Comparison of ENCODE assay signal across 22 cellular contexts in the genomic region with DNA sequence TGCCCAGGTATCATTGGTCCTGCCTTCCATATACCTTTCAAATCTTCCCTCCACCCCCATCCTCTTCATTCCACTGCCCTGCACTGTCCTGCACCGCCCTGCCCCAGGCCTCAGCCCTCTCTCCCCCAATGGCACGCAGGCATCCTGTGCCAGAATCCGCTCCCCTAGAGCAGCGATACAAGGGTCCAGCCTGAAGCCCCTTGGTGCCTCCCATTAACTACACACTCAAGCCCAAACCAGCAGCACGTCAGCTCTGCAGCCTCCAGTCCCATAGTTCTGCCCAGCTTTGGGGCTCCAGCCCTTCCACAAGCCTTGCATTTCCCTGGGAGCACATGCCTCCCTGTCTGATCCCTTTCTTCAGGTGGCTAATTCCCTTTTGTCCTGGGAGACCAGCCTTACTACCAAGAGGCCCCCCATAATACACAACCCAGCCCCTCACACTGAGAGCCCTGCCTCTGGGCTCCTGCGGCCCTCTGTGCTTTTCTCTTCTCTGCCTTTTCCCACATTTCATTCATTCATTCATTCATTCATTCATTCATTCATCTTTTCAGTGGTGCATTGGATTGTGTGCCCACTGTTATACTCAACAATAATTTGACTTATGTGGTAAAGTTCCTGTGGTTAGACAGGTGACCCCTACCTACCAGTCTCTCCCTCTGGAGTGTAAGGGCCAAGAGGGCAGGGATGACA. TPM values are rescaled to one million over a fixed set of nuclear protein-coding genes. Genes with fewer than 3 reads are reported as not detected.
DNase-seq lines count a peak whose midpoint lies in the region; ATAC-seq and TF ChIP-seq lines count a peak whose summit lies in the region.
"Had no signal": no experiment of that assay in that cellular context is flagged by ENCODE, and none has a peak within 500 bp of the region (broad histone marks: within the 10 kb centered on the region; RNA-seq: fewer than 3 reads in every experiment).

No MANE protein-coding gene starts in this region.

- H3K79me1 ChIP-seq in neuronal stem cell (ENCODE audit: low read depth, low read length) = no peaks in the 10 kb centered on the region

- intact Hi-C loops in left cardiac atrium (cut with DNase I) = no loop called here

- H3K18ac ChIP-seq in neuronal stem cell (ENCODE audit: low read length) = no peak overlapping the region

- no peak overlapping the region for H3K9ac ChIP-seq in neuronal stem cell (ENCODE audit: low read depth, low read length, poor library complexity)
- H3K9ac ChIP-seq: BLaER1 treated with 17β-estradiol and CSF1 and Interleukin-3, amounts not matched to agents 10 nM and 100 nM had no signal

- H3K4me3 Mint-ChIP-seq in chondrocyte (ENCODE audit: unreplicated experiment) = no peak overlapping the region
- H3K4me3 Mint-ChIP-seq: CD4-positive, alpha-beta T cell; IgD-negative memory B cell had no signal

- no peak overlapping the region for H2AK5ac ChIP-seq in neuronal stem cell (ENCODE audit: low read depth, low read length)

- no peak for ATAC-seq in left cardiac atrium
- no peak for ATAC-seq in HG03354 (IDR thresholded peaks at IDR 0.05; ENCODE audit: poor library complexity, severe bottlenecking, unreplicated experiment)
- ATAC-seq: Panc1 had no signal

- no peak overlapping the region for H4K8ac ChIP-seq in neuronal stem cell (ENCODE audit: low read depth, low read length)

- no CpG with 5 or more reads among the region's 6 CpGs for whole genome bisulfite sequencing in neuronal stem cell (ENCODE audit: extremely low coverage in 2 of 2, insufficient read length in 2 of 2, insufficient replicate concordance in 1 of 2), 2 donors

- H3K27me3 ChIP-seq in right atrium auricular region = no peaks in the 10 kb centered on the region
- no peaks in the 10 kb centered on the region for H3K27me3 ChIP-seq in neuronal stem cell (ENCODE audit: control insufficient read depth in 3 of 3, insufficient read depth in 3 of 3, low read depth in 1 of 3, low read length in 3 of 3)

- H3K14ac ChIP-seq in neuronal stem cell (ENCODE audit: low read length) = no peak overlapping the region

- H3K4me1 ChIP-seq in right atrium auricular region = peaks cover 0 to 9% of the 10 kb centered on the region in 2 donors
- H3K4me1 ChIP-seq in neuronal stem cell (ENCODE audit: control insufficient read depth in 2 of 2, insufficient read depth in 1 of 2, low read depth in 1 of 2, low read length in 2 of 2) = peaks cover 5 to 6% of the 10 kb centered on the region in 2 donors

- H3K9me3 ChIP-seq in right atrium auricular region (no peaks in the 10 kb centered on the region), neuronal stem cell (replicated peaks in 1 of 2; ENCODE audit: control insufficient read depth in 2 of 2, insufficient read depth in 1 of 2, low read depth in 1 of 2, low read length in 2 of 2) (peaks cover 0 to 10% of the 10 kb centered on the region in 2 donors)
- H3K9me3 ChIP-seq: BLaER1 treated with 17β-estradiol and CSF1 and Interleukin-3, amounts not matched to agents 10 nM and 100 nM had no signal

- H2BK5ac ChIP-seq in neuronal stem cell (ENCODE audit: low read length) = no peak overlapping the region

- H2BK15ac ChIP-seq in neuronal stem cell (ENCODE audit: low read length) = no peak overlapping the region

- TF ChIP-seq CTCF in right atrium auricular region (IDR thresholded peaks at IDR 0.05) = no peak
- no peak for TF ChIP-seq CTCF in chondrocyte (IDR thresholded peaks at IDR 0.05)

- DNase-seq in right atrium auricular region (ENCODE audit: low spot score) (peak; percentile 9), left cardiac atrium (no peak), chondrocyte (ENCODE audit: low spot score) (peak; percentile 30), neuronal stem cell (ENCODE audit: low spot score) (no peak), mesenteric fat pad (ENCODE audit: low spot score) (no peak), Kasumi-1 (lab: John Stamatoyannopoulos, UW) (no peak)
- DNase-seq: CD4-positive, alpha-beta T cell; H7; NCI-H1092; NCI-H1417 treated with DMSO at 0.1 percent for 48 hours; NCI-H1694 treated with DMSO at 0.1 percent for 48 hours; NCI-H2081 treated with DMSO at 0.1 percent for 48 hours; NCI-H2171; NCI-H226; NCI-H510A; SIG-M5 had no signal

- peaks cover 24% of the 10 kb centered on the region for H3K4me1 Mint-ChIP-seq in chondrocyte (ENCODE audit: low read depth)

- no peak overlapping the region for H3K4me2 ChIP-seq in neuronal stem cell (ENCODE audit: insufficient read depth, low read length, poor library complexity, severe bottlenecking)

- no peak overlapping the region for H3K23ac ChIP-seq in neuronal stem cell (ENCODE audit: low read depth, low read length, poor library complexity)

- H3K27ac ChIP-seq in right atrium auricular region (no peak overlapping the region), neuronal stem cell (replicated peaks; ENCODE audit: low read length) (no peak overlapping the region)
- H3K27ac ChIP-seq: BLaER1 treated with 17β-estradiol and CSF1 and Interleukin-3, amounts not matched to agents 10 nM and 100 nM; SK-N-MC had no signal

- no peak overlapping the region for H2BK120ac ChIP-seq in neuronal stem cell (ENCODE audit: low read depth, low read length)

- no peaks in the 10 kb centered on the region for H3K27me3 Mint-ChIP-seq in chondrocyte (ENCODE audit: low read depth)

- H2AFZ ChIP-seq in neuronal stem cell (ENCODE audit: low read length) = peak overlapping the region; percentile 85

- H3K4me3 ChIP-seq in right atrium auricular region = no peak overlapping the region
- no peak overlapping the region for H3K4me3 ChIP-seq in neuronal stem cell (ENCODE audit: low read length in 2 of 2)
- H3K4me3 ChIP-seq: BLaER1 treated with 17β-estradiol and CSF1 and Interleukin-3, amounts not matched to agents 10 nM and 100 nM; SK-N-MC had no signal

- no peaks in the 10 kb centered on the region for H3K9me3 Mint-ChIP-seq in chondrocyte (ENCODE audit: low read depth)
- H3K9me3 Mint-ChIP-seq: CD4-positive, alpha-beta T cell; IgD-negative memory B cell had no signal

- H3K36me3 Mint-ChIP-seq in chondrocyte (ENCODE audit: low read depth) = no peaks in the 10 kb centered on the region
- H3K36me3 Mint-ChIP-seq: IgD-negative memory B cell had no signal

- no peak overlapping the region for H2BK12ac ChIP-seq in neuronal stem cell (ENCODE audit: low read length)

- H3K4ac ChIP-seq in neuronal stem cell (ENCODE audit: low read length) = no peak overlapping the region

- H3K27ac Mint-ChIP-seq in chondrocyte (ENCODE audit: unreplicated experiment) = no peak overlapping the region
- H3K27ac Mint-ChIP-seq: CD4-positive, alpha-beta T cell; IgD-negative memory B cell had no signal

- H3K36me3 ChIP-seq in right atrium auricular region (no peaks in the 10 kb centered on the region), neuronal stem cell (replicated peaks in 1 of 2; ENCODE audit: control insufficient read depth in 2 of 2, insufficient read depth in 2 of 2, low read length in 2 of 2) (peaks cover 0 to 3% of the 10 kb centered on the region in 2 donors)
- H3K36me3 ChIP-seq: BLaER1 treated with 17β-estradiol and CSF1 and Interleukin-3, amounts not matched to agents 10 nM and 100 nM had no signal

- H4K91ac ChIP-seq in neuronal stem cell (ENCODE audit: low read depth, low read length, poor library complexity) = no peak overlapping the region

RNA-seq across cellular contexts. Expression of gene DLX3, which starts 26.8 kb away (rescaled TPM):
- total RNA-seq in right atrium auricular region (under 1 TPM in 1 of 2 donors, not detected in 1; 0.12 TPM), left cardiac atrium (under 1 TPM in 1 of 2 donors, not detected in 1; 0.16 TPM), chondrocyte (0.10 TPM in 1 of 3 replicates, not detected in the others), mesenteric fat pad (0.48 TPM)
- polyA plus RNA-seq in neuronal stem cell (2013, experiment 1 of 2) = 1.2 TPM
- polyA plus RNA-seq in neuronal stem cell (2013, experiment 2 of 2) = 1.1 TPM
- total RNA-seq: CD4-positive, alpha-beta T cell; H7; OCI-LY7 had no signal
- polyA plus RNA-seq: IgD-negative memory B cell had no signal

RNA-seq across cellular contexts. Expression of gene ITGA3, which starts 34.1 kb away (rescaled TPM):
- total RNA-seq in right atrium auricular region = 10 to 100 TPM; 29.5 to 61.8 TPM
- 10 to 100 TPM; 26.5 to 35.9 TPM for total RNA-seq in left cardiac atrium
- 85.8 to 236 TPM (median 216 TPM) in 3 replicates for total RNA-seq in chondrocyte
- polyA plus RNA-seq in neuronal stem cell (2013, experiment 1 of 2) = 8.3 TPM
- polyA plus RNA-seq in neuronal stem cell (2013, experiment 2 of 2) = 6.8 TPM
- 14.4 TPM for total RNA-seq in mesenteric fat pad

RNA-seq across cellular contexts. Expression of gene DLX4, which starts 52.8 kb away (rescaled TPM):
- total RNA-seq in right atrium auricular region = under 1 TPM in 1 of 2 donors, not detected in 1; 0.71 TPM
- total RNA-seq in left cardiac atrium = under 1 TPM; 0.13 to 0.27 TPM
- total RNA-seq in chondrocyte = 0.12 TPM in 1 of 3 replicates, not detected in the others
- polyA plus RNA-seq in neuronal stem cell (2013, experiment 1 of 2) = 0.45 TPM
- 0.61 TPM for polyA plus RNA-seq in neuronal stem cell (2013, experiment 2 of 2)
- 0.55 TPM for total RNA-seq in mesenteric fat pad
- polyA plus RNA-seq: IgD-negative memory B cell had no signal

Comparison
In these comparisons a context has a peak if more than half of its experiments do, and no peak if none do; other contexts are left out.
1. DNase-seq: peak in right atrium auricular region (single experiment) and chondrocyte (single experiment); none in left cardiac atrium (single experiment), neuronal stem cell (single experiment), mesenteric fat pad (single experiment) and Kasumi-1 (0 of 2).